ENCODE assay signal across 8 cellular contexts in the genomic region with DNA sequence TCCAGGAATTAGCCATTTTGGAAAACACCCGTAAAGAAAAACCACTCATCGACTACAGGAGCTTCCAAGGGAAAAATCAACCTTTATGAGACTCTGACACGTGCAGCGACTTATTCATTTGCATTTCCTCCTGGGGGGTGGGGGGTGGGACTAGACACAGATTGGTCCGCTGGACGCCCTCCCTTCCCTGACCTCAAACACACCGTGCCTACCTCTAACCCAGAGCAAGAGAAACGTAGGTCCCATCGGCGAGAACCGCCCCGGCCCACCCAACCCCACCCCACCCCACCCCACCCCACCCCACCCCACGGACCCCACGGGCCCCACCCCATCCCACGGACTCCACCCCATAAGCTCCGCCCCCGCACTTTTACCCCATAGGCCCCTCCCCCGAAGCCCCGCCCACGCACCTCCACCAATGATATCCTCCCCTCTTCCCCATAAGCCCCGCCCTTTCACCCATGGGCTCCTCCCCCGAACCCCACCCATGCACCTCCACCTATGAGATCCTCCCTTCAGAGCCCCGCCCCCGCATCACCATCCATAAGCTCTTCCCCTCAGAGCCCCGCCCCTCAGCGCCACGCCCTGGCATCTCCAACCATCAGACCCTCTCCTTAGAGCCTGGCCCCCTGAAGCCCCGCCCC. TPM values are rescaled to one million over a fixed set of nuclear protein-coding genes. Genes with fewer than 3 reads are reported as not detected.
DNase-seq lines count a peak whose midpoint lies in the region; ATAC-seq and TF ChIP-seq lines count a peak whose summit lies in the region.

No MANE protein-coding gene starts in this region.

- H3K27me3 ChIP-seq in mucosa of rectum (ENCODE audit: control insufficient read depth in 2 of 2, insufficient read depth in 2 of 2, low read length in 2 of 2): no peaks in the 10 kb centered on the region

- peak overlapping the region; percentile 56 to 57 for H3K4me3 ChIP-seq in mucosa of rectum (ENCODE audit: low read length in 2 of 2)

- peaks cover 8 to 16% of the 10 kb centered on the region in 2 donors for H3K4me1 ChIP-seq in mucosa of rectum (ENCODE audit: control insufficient read depth in 2 of 2, insufficient read depth in 2 of 2, low read length in 2 of 2)

- H3K4me1 Mint-ChIP-seq in stimulated activated naive CD8-positive, alpha-beta T cell treated with anti-CD3 and anti-CD28 coated beads, Interleukin-15, Interleukin-2, amounts not matched to agents 100 ng/mL and 50 ng/mL, for 24 hours (ENCODE audit: low read depth): peaks cover 18% of the 10 kb centered on the region
- peaks cover 13% of the 10 kb centered on the region for H3K4me1 Mint-ChIP-seq in brain

- peaks cover 7% of the 10 kb centered on the region for H3K36me3 Mint-ChIP-seq in stimulated activated naive CD8-positive, alpha-beta T cell treated with anti-CD3 and anti-CD28 coated beads, Interleukin-15, Interleukin-2, amounts not matched to agents 100 ng/mL and 50 ng/mL, for 24 hours (ENCODE audit: low read depth)
- peaks cover 17% of the 10 kb centered on the region for H3K36me3 Mint-ChIP-seq in brain

- TF ChIP-seq CTCF in brain (conservative IDR thresholded peaks at IDR 0.05): no peak

- H3K27me3 Mint-ChIP-seq in stimulated activated naive CD8-positive, alpha-beta T cell treated with anti-CD3 and anti-CD28 coated beads, Interleukin-15, Interleukin-2, amounts not matched to agents 100 ng/mL and 50 ng/mL, for 24 hours: no peaks in the 10 kb centered on the region
- no peaks in the 10 kb centered on the region for H3K27me3 Mint-ChIP-seq in brain

- no peak for ATAC-seq in stimulated activated naive CD8-positive, alpha-beta T cell treated with anti-CD3 and anti-CD28 coated beads, Interleukin-15, Interleukin-2, amounts not matched to agents 100 U/mL and 50 U/mL, for 24 hours
- no peak for ATAC-seq in HG03469 (IDR thresholded peaks at IDR 0.05; ENCODE audit: unreplicated experiment)

- no peak overlapping the region for H3K9ac ChIP-seq in mucosa of rectum (ENCODE audit: low read depth in 1 of 2, low read length in 2 of 2)

- peaks cover 25 to 27% of the 10 kb centered on the region in 2 donors for H3K36me3 ChIP-seq in mucosa of rectum (ENCODE audit: control insufficient read depth in 2 of 2, insufficient read depth in 2 of 2, low read length in 2 of 2)

- DNase-seq in stimulated activated naive CD8-positive, alpha-beta T cell treated with anti-CD3 and anti-CD28 coated beads, Interleukin-15, Interleukin-2, amounts not matched to agents 100 U/mL and 50 U/mL, for 24 hours: no peak
- DNase-seq in UCSD-AML1 (lab: John Stamatoyannopoulos, UW; ENCODE audit: unreplicated experiment) (no peak), SK-N-DZ (ENCODE audit: low spot score) (no peak), ecto neural progenitor cell (ENCODE audit: low spot score) (no peak)

- H3K27ac ChIP-seq in mucosa of rectum (ENCODE audit: low read depth in 2 of 2, low read length in 2 of 2): peak overlapping the region; percentile 95 to 98

- peak overlapping the region; percentile 96 for H3K27ac Mint-ChIP-seq in stimulated activated naive CD8-positive, alpha-beta T cell treated with anti-CD3 and anti-CD28 coated beads, Interleukin-15, Interleukin-2, amounts not matched to agents 100 ng/mL and 50 ng/mL, for 24 hours
- peak overlapping the region; percentile 96 to 99 (median 98) for H3K27ac Mint-ChIP-seq in brain

- no peaks in the 10 kb centered on the region for H3K9me3 ChIP-seq in mucosa of rectum (ENCODE audit: control insufficient read depth in 2 of 2, low read length in 2 of 2)

- no peaks in the 10 kb centered on the region for H3K9me3 Mint-ChIP-seq in stimulated activated naive CD8-positive, alpha-beta T cell treated with anti-CD3 and anti-CD28 coated beads, Interleukin-15, Interleukin-2, amounts not matched to agents 100 ng/mL and 50 ng/mL, for 24 hours
- H3K9me3 Mint-ChIP-seq in brain: peaks cover 0 to 5% (median 4%) of the 10 kb centered on the region in 5 experiments

- peak overlapping the region; percentile 86 for H3K4me3 Mint-ChIP-seq in stimulated activated naive CD8-positive, alpha-beta T cell treated with anti-CD3 and anti-CD28 coated beads, Interleukin-15, Interleukin-2, amounts not matched to agents 100 ng/mL and 50 ng/mL, for 24 hours
- H3K4me3 Mint-ChIP-seq in brain: peak overlapping the region; percentile 86 to 97 (median 92)

RNA-seq across cellular contexts. Expression of gene GTPBP6, which starts 1.1 kb away (rescaled TPM):
- polyA plus RNA-seq in brain (ENCODE audit: insufficient read depth, low read depth, low replicate concordance): 33.5 TPM
- polyA plus RNA-seq in SK-N-DZ (2014; cell fraction: cytosol; rRNA removed): 32.5 and 41.2 TPM in 2 replicates
- polyA plus RNA-seq in SK-N-DZ (2014; cell fraction: nucleus; rRNA removed): 48.4 and 50.4 TPM in 2 replicates

RNA-seq across cellular contexts. Expression of gene PLCXD1, which starts 36.4 kb away (rescaled TPM):
- 9.3 TPM for polyA plus RNA-seq in brain (ENCODE audit: insufficient read depth, low read depth, low replicate concordance)
- polyA plus RNA-seq in SK-N-DZ (2014; cell fraction: cytosol; rRNA removed): 34.2 and 37.3 TPM in 2 replicates
- polyA plus RNA-seq in SK-N-DZ (2014; cell fraction: nucleus; rRNA removed): 34.9 and 36.7 TPM in 2 replicates
